12 cellular contexts compared by ENCODE assay signal in genomic region chr19:53942001-53942786, GRCh38. TPM values are rescaled to one million over a fixed set of nuclear protein-coding genes. Genes with fewer than 3 reads are reported as not detected.
A peak's percentile ranks its signal among the peaks of the same experiment; 100 is the strongest.
DNase-seq lines count a peak whose midpoint lies in the region; ATAC-seq and TF ChIP-seq lines count a peak whose summit lies in the region.
"Had no signal": no experiment of that assay in that cellular context is flagged by ENCODE, and none has a peak within 500 bp of the region (broad histone marks: within the 10 kb centered on the region; RNA-seq: fewer than 3 reads in every experiment).

No MANE protein-coding gene starts in this region.

- H3K27ac Mint-ChIP-seq in activated naive CD8-positive, alpha-beta T cell treated with anti-CD3 and anti-CD28 coated beads, Interleukin-2, amount 10 ng/mL, durations not matched to agents 7 days and 5 days = no peak overlapping the region
- no peak overlapping the region for H3K27ac Mint-ChIP-seq in stimulated activated effector memory CD8-positive, alpha-beta T cell treated with anti-CD3 and anti-CD28 coated beads, Interleukin-12 subunit alpha, Interleukin-12 subunit beta, amount 100 ng/mL, for 72 hours

- H3K27me3 Mint-ChIP-seq in activated naive CD8-positive, alpha-beta T cell treated with anti-CD3 and anti-CD28 coated beads, Interleukin-2, amount 10 ng/mL, durations not matched to agents 7 days and 5 days = peaks cover 30% of the 10 kb centered on the region

- CTCF ChIA-PET in HEK293T (lab: Yijun Ruan, JAX) = interaction anchor here (0.6 to 1.3 kb wide), 3 partner anchors 10 to 65 kb away, joined by 3 read pairs; no protein-coding TSS in a partner anchor

- no peaks in the 10 kb centered on the region for H3K4me1 Mint-ChIP-seq in activated naive CD8-positive, alpha-beta T cell treated with anti-CD3 and anti-CD28 coated beads, Interleukin-2, amount 10 ng/mL, durations not matched to agents 7 days and 5 days
- H3K4me1 Mint-ChIP-seq in stimulated activated effector memory CD8-positive, alpha-beta T cell treated with anti-CD3 and anti-CD28 coated beads, Interleukin-12 subunit alpha, Interleukin-12 subunit beta, amount 100 ng/mL, for 72 hours = peaks cover 9% of the 10 kb centered on the region

- H3K36me3 Mint-ChIP-seq in activated naive CD8-positive, alpha-beta T cell treated with anti-CD3 and anti-CD28 coated beads, Interleukin-2, amount 10 ng/mL, durations not matched to agents 7 days and 5 days = no peaks in the 10 kb centered on the region
- no peaks in the 10 kb centered on the region for H3K36me3 Mint-ChIP-seq in stimulated activated effector memory CD8-positive, alpha-beta T cell treated with anti-CD3 and anti-CD28 coated beads, Interleukin-12 subunit alpha, Interleukin-12 subunit beta, amount 100 ng/mL, for 72 hours

- no peaks in the 10 kb centered on the region for H3K9me3 Mint-ChIP-seq in activated naive CD8-positive, alpha-beta T cell treated with anti-CD3 and anti-CD28 coated beads, Interleukin-2, amount 10 ng/mL, durations not matched to agents 7 days and 5 days
- H3K9me3 Mint-ChIP-seq in stimulated activated effector memory CD8-positive, alpha-beta T cell treated with anti-CD3 and anti-CD28 coated beads, Interleukin-12 subunit alpha, Interleukin-12 subunit beta, amount 100 ng/mL, for 72 hours = no peaks in the 10 kb centered on the region

- ATAC-seq in activated naive CD8-positive, alpha-beta T cell treated with anti-CD3 and anti-CD28 coated beads, Interleukin-2, amount 10 ng/mL, durations not matched to agents 7 days and 5 days (ENCODE audit: low read depth) = no peak
- no peak for ATAC-seq in GM21360 (IDR thresholded peaks at IDR 0.05; ENCODE audit: unreplicated experiment)
- ATAC-seq in stimulated activated effector memory CD8-positive, alpha-beta T cell treated with anti-CD3 and anti-CD28 coated beads, Interleukin-12 subunit alpha, Interleukin-12 subunit beta, amount 100 ng/mL, for 72 hours = no peak

- peak; percentile 7 for DNase-seq in EH (ENCODE audit: low read depth)
- peak; percentile 98 for DNase-seq in HEK293T (ENCODE audit: extremely low spot score)
- DNase-seq in activated naive CD8-positive, alpha-beta T cell treated with anti-CD3 and anti-CD28 coated beads, Interleukin-2, amount 10 ng/mL, durations not matched to agents 7 days and 5 days = peak; percentile 30
- DNase-seq in iris pigment epithelial cell (ENCODE audit: low read depth) = peak; percentile 45
- no peak for DNase-seq in central memory CD4-positive, alpha-beta T cell
- no peak for DNase-seq in stimulated activated effector memory CD8-positive, alpha-beta T cell treated with anti-CD3 and anti-CD28 coated beads, Interleukin-12 subunit alpha, Interleukin-12 subunit beta, amount 100 ng/mL, for 72 hours (ENCODE audit: low spot score in 2 of 2)
- no peak for DNase-seq in DMS79 (lab: John Stamatoyannopoulos, UW)
- DNase-seq: DMS79 treated with DMSO at 0.1 percent for 48 hours, NCI-H1436, OCI-M1 had no signal

- H3K4me3 Mint-ChIP-seq in activated naive CD8-positive, alpha-beta T cell treated with anti-CD3 and anti-CD28 coated beads, Interleukin-2, amount 10 ng/mL, durations not matched to agents 7 days and 5 days = no peak overlapping the region
- no peak overlapping the region for H3K4me3 Mint-ChIP-seq in stimulated activated effector memory CD8-positive, alpha-beta T cell treated with anti-CD3 and anti-CD28 coated beads, Interleukin-12 subunit alpha, Interleukin-12 subunit beta, amount 100 ng/mL, for 72 hours

- POLR2A ChIA-PET in HEK293T (lab: Yijun Ruan, JAX) = no interaction called here
- POLR2A ChIA-PET in activated naive CD8-positive, alpha-beta T cell treated with anti-CD3 and anti-CD28 coated beads, Interleukin-2, amount 10 ng/mL, durations not matched to agents 7 days and 5 days (lab: Charles Lee) = no interaction called here

TF ChIP-seq in HEK293T, 16 proteins besides CTCF, POLR2A, EP300 and RAD21:
- TF ChIP-seq SUZ12 (IDR thresholded peaks at IDR 0.05) (no peak), L3MBTL2 (conservative IDR thresholded peaks at IDR 0.05) (no peak; the same call in 1 of the 2 replicates), ARNT (IDR thresholded peaks at IDR 0.05) (no peak), PKNOX1 (IDR thresholded peaks at IDR 0.05) (no peak), ZNF384 (IDR thresholded peaks at IDR 0.05) (no peak), NFRKB (IDR thresholded peaks at IDR 0.05) (no peak), FOXA1 (IDR thresholded peaks at IDR 0.05) (no peak), LEF1 (IDR thresholded peaks at IDR 0.05; ENCODE audit: borderline replicate concordance) (no peak), SP1 (IDR thresholded peaks at IDR 0.05) (peak; percentile 55), CTBP1 (IDR thresholded peaks at IDR 0.05; ENCODE audit: borderline replicate concordance) (no peak), ELF4 (IDR thresholded peaks at IDR 0.05) (no peak), BHLHE40 (IDR thresholded peaks at IDR 0.05; ENCODE audit: borderline replicate concordance) (no peak), FOXM1 (IDR thresholded peaks at IDR 0.05; ENCODE audit: borderline replicate concordance) (no peak), TARDBP (IDR thresholded peaks at IDR 0.05) (no peak), HDGF (IDR thresholded peaks at IDR 0.05; ENCODE audit: borderline replicate concordance) (0 out of 2 replicates have a peak, but pooled peaks have one; percentile 60), FOXK2 (IDR thresholded peaks at IDR 0.05) (no peak)

RNA-seq across cellular contexts. Expression of gene CACNG8, which starts 20.5 kb away (rescaled TPM):
- total RNA-seq in activated naive CD8-positive, alpha-beta T cell treated with anti-CD3 and anti-CD28 coated beads, Interleukin-2, amount 10 ng/mL, durations not matched to agents 7 days and 5 days = not detected
- total RNA-seq: mesenteric fat pad had no signal

RNA-seq across cellular contexts. Expression of gene CACNG7, which starts 33.1 kb away (rescaled TPM):
- total RNA-seq in activated naive CD8-positive, alpha-beta T cell treated with anti-CD3 and anti-CD28 coated beads, Interleukin-2, amount 10 ng/mL, durations not matched to agents 7 days and 5 days = not detected
- total RNA-seq: mesenteric fat pad had no signal

RNA-seq across cellular contexts. Expression of gene CACNG6, which starts 49.2 kb away (rescaled TPM):
- total RNA-seq in activated naive CD8-positive, alpha-beta T cell treated with anti-CD3 and anti-CD28 coated beads, Interleukin-2, amount 10 ng/mL, durations not matched to agents 7 days and 5 days = not detected
- total RNA-seq: mesenteric fat pad had no signal

Comparison
In these comparisons a context has a peak if more than half of its experiments do, and no peak if none do; other contexts are left out.
1. DNase-seq: peak in EH (single experiment), HEK293T (single experiment), activated naive CD8-positive, alpha-beta T cell treated with anti-CD3 and anti-CD28 coated beads, Interleukin-2, amount 10 ng/mL, durations not matched to agents 7 days and 5 days (single experiment) and iris pigment epithelial cell (single experiment); none in central memory CD4-positive, alpha-beta T cell (single experiment), stimulated activated effector memory CD8-positive, alpha-beta T cell treated with anti-CD3 and anti-CD28 coated beads, Interleukin-12 subunit alpha, Interleukin-12 subunit beta, amount 100 ng/mL, for 72 hours (0 of 2) and DMS79 (single experiment).